ENCODE assay signal across 1 cellular context in the genomic region with DNA sequence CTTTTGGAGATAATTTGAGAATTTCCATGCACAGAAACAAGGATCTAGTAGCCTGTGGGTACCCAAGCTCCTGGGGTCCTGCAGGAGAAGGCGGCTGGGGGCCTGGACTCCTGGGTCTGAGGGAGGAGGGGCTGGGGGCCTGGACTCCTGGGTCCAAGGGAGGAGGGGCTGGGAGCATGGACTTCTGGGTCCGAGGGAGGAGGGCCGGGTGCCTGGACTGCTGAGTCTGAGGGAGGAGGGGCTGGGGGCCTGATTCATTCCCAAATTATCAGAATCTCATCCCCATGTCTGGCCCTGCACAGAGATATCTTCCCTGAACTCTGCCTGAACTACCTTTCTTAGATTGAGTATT.
TF ChIP-seq lines count a peak whose summit lies in the region.

No MANE protein-coding gene starts in this region.

TF ChIP-seq in GM23338, 12 proteins besides CTCF, POLR2A, EP300 and RAD21:
- TF ChIP-seq REST (IDR thresholded peaks at IDR 0.05; ENCODE audit: unreplicated experiment) = no peak
